ENCODE assay signal across 17 cellular contexts in the genomic region with DNA sequence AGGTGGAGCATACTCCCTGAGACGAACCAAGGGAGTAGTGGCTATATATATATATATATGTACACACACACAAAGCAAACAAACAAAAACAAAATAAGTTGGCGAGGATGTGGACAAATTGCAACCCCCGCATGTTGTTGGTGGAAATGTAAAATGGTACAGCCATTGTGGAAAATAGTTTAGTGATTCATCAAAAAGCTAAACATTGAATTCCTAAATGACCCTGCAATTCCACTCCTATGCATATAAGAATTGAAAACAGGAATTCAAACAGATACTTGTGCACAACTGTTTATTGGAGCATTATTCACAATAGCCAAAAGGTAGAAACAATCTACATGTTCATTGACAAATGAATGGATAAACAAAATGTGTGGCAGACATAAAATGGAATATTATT.
"Had no signal": no experiment of that assay in that cellular context is flagged by ENCODE, and none has a peak within 500 bp of the region (broad histone marks: within the 10 kb centered on the region; RNA-seq: fewer than 3 reads in every experiment).

No MANE protein-coding gene starts in this region.

- H3K9me3 ChIP-seq: adrenal gland, esophagus muscularis mucosa, heart right ventricle, neutrophil, tibial artery had no signal

- H3K4me1 ChIP-seq: adrenal gland, heart right ventricle had no signal

- DNase-seq: activated CD4-positive, alpha-beta T cell treated with anti-CD3 and anti-CD28 coated beads, Interleukin-2, amount 10 ng/mL, durations not matched to agents 7 days and 5 days; activated CD8-positive, alpha-beta memory T cell treated with anti-CD3 and anti-CD28 coated beads for 24 hours; activated gamma-delta T cell; activated T-cell treated with anti-CD3 and anti-CD28 coated beads, Interleukin-2, amount 50 U/mL, for 72 hours; adrenal gland; effector memory CD4-positive, alpha-beta T cell; heart right ventricle; left cardiac atrium; stimulated activated CD4-positive, alpha-beta T cell treated with anti-CD3 and anti-CD28 coated beads, Interleukin-2, amount 100 ng/mL, for 24 hours; stimulated activated naive CD4-positive, alpha-beta T cell treated with Interleukin-2 at 50 U/mL for 16 hours; substantia nigra; tibial artery had no signal

- H3K27me3 ChIP-seq: adrenal gland, esophagus muscularis mucosa, neutrophil, tibial artery had no signal

- ATAC-seq: activated CD4-positive, CD25-positive, alpha-beta regulatory T cell treated with anti-CD3 and anti-CD28 coated beads, Interleukin-2, amount 50 U/mL, for 24 hours; activated naive CD4-positive, alpha-beta T cell treated with anti-CD3 and anti-CD28 coated beads, Interleukin-2, amount 50 U/mL, for 72 hours; activated T-cell treated with anti-CD3 and anti-CD28 coated beads, Interleukin-2, amount 50 U/mL, for 72 hours; heart right ventricle; natural killer cell treated with Interleukin-12 subunit alpha and Interleukin-12 subunit beta and Interleukin-15 and Interleukin-18, amount 100 ng/mL, for 72 hours had no signal

- H3K36me3 ChIP-seq: adrenal gland, esophagus muscularis mucosa, heart right ventricle, neutrophil, tibial artery had no signal

- H3K27ac ChIP-seq: adrenal gland, esophagus muscularis mucosa, heart right ventricle, neutrophil had no signal

- H3K4me3 ChIP-seq: adrenal gland, esophagus muscularis mucosa, heart right ventricle, tibial artery had no signal
